ENCODE assay signal across 8 cellular contexts in the genomic region with DNA sequence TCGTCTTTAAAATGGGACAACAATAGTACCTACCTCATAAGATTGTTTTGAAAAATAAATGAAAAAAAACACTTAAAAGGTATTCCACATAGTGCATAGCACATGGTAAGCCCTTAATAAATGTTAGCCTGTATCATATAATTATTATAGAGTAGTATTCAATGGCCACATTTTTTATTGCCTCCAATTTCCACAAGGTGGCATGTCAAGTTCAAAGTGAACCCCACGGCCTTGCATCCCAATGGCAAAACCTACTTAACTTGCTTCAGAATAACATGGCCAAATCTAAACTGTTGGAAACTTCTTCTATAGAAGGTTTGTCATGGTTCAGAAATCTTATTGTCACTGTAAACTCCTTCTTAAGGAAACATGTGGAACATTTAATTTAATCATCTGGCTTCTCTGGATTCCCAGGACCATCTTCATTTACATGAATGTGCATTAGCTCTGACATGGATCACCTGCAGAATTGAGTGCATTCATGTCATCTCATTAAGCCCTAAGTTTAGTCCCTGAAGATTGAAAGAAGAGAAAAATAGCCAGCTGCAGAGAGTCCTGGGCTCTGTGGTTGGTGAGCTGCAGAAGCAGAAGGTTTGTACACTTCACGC.
DNase-seq lines count a peak whose midpoint lies in the region; ATAC-seq and TF ChIP-seq lines count a peak whose summit lies in the region.

No MANE protein-coding gene starts in this region.

- H3K9me3 ChIP-seq in Peyer's patch = no peaks in the 10 kb centered on the region
- H3K9me3 ChIP-seq in naive thymus-derived CD4-positive, alpha-beta T cell (ENCODE audit: control insufficient read depth in 2 of 3, low read length in 3 of 3) = no peaks in the 10 kb centered on the region

- H3K27me3 Mint-ChIP-seq in naive thymus-derived CD4-positive, alpha-beta T cell = no peaks in the 10 kb centered on the region

- peaks cover 0 to 9% (median 0%) of the 10 kb centered on the region in 5 donors for H3K36me3 Mint-ChIP-seq in naive thymus-derived CD4-positive, alpha-beta T cell

- no peak for TF ChIP-seq POLR2A in Peyer's patch (IDR thresholded peaks at IDR 0.05)

- H3K4me3 ChIP-seq in HFF-Myc (replicated peaks; ENCODE audit: low read depth, low read length) (no peak overlapping the region), Peyer's patch (no peak overlapping the region), epithelial cell of proximal tubule (ENCODE audit: low read depth, low read length) (no peak overlapping the region)
- H3K4me3 ChIP-seq in naive thymus-derived CD4-positive, alpha-beta T cell (ENCODE audit: low read length) = no peak overlapping the region

- POLR2A ChIA-PET in naive thymus-derived CD4-positive, alpha-beta T cell (lab: Charles Lee) = interaction anchor here (0.8 kb wide), 1 partner anchor 240 kb away, joined by 4 read pairs; no protein-coding TSS in a partner anchor

- intact Hi-C loops in naive thymus-derived CD4-positive, alpha-beta T cell (cut with micrococcal nuclease) = loop anchor here (1.0 to 5.0 kb wide), 4 partner anchors 45 to 252 kb away; partner anchors contain the start of gene BMP2K (in 1 of the 2)

- no peak overlapping the region for H3K4me3 Mint-ChIP-seq in naive thymus-derived CD4-positive, alpha-beta T cell

- no peaks in the 10 kb centered on the region for H3K4me1 ChIP-seq in Peyer's patch
- peaks cover 0 to 36% of the 10 kb centered on the region in 2 donors for H3K4me1 ChIP-seq in naive thymus-derived CD4-positive, alpha-beta T cell (ENCODE audit: control insufficient read depth in 2 of 2, insufficient read depth in 2 of 2, low read length in 2 of 2)

- CTCF ChIA-PET in naive thymus-derived CD4-positive, alpha-beta T cell (lab: Charles Lee) = interaction anchor here (0.9 to 1.1 kb wide), 2 partner anchors 12 to 21 kb away, joined by 3 to 4 read pairs; no protein-coding TSS in a partner anchor

- peak overlapping the region in 3 of 9 donors; percentile 47 to 62 (median 52) for H3K27ac Mint-ChIP-seq in naive thymus-derived CD4-positive, alpha-beta T cell

- H3K36me3 ChIP-seq in Peyer's patch = no peaks in the 10 kb centered on the region
- no peaks in the 10 kb centered on the region for H3K36me3 ChIP-seq in naive thymus-derived CD4-positive, alpha-beta T cell (ENCODE audit: control insufficient read depth in 2 of 3, insufficient read depth in 3 of 3, low read length in 3 of 3)

- H3K27me3 ChIP-seq in Peyer's patch = no peaks in the 10 kb centered on the region
- no peaks in the 10 kb centered on the region for H3K27me3 ChIP-seq in naive thymus-derived CD4-positive, alpha-beta T cell (ENCODE audit: control insufficient read depth in 2 of 2, insufficient read depth in 2 of 2, low read length in 2 of 2)

- H3K9me3 Mint-ChIP-seq in naive thymus-derived CD4-positive, alpha-beta T cell = no peaks in the 10 kb centered on the region

- peaks cover 12 to 75% (median 54%) of the 10 kb centered on the region in 7 donors for H3K4me1 Mint-ChIP-seq in naive thymus-derived CD4-positive, alpha-beta T cell

- DNase-seq in NCI-H146 (lab: John Stamatoyannopoulos, UW) (peak; percentile 29), NCI-H146 treated with DMSO at 0.1 percent for 48 hours (lab: John Stamatoyannopoulos, UW; ENCODE audit: unreplicated experiment) (no peak), HFF-Myc (ENCODE audit: extremely low read depth, low read depth) (peak; percentile 33), Peyer's patch (peak in 1 of 3 donors; percentile 68), epithelial cell of proximal tubule (ENCODE audit: low read depth) (no peak), NCI-H2107 treated with DMSO at 0.1 percent for 48 hours (lab: John Stamatoyannopoulos, UW; ENCODE audit: unreplicated experiment) (no peak)
- DNase-seq in naive thymus-derived CD4-positive, alpha-beta T cell = no peak

- TF ChIP-seq CTCF in HFF-Myc (IDR thresholded peaks at IDR 0.05; ENCODE audit: low read depth, low read length, missing control alignments) (peak; percentile 50), Peyer's patch (IDR thresholded peaks at IDR 0.05) (peak; percentile 42 to 85 (median 78)), epithelial cell of proximal tubule (conservative IDR thresholded peaks at IDR 0.05; ENCODE audit: low read depth, low read length) (peak; percentile 73)

- peak; percentile 47 for ATAC-seq in naive thymus-derived CD4-positive, alpha-beta T cell
- no peak for ATAC-seq in GM18861 (IDR thresholded peaks at IDR 0.05; ENCODE audit: unreplicated experiment)

- H3K27ac ChIP-seq in Peyer's patch = no peak overlapping the region
- no peak overlapping the region for H3K27ac ChIP-seq in naive thymus-derived CD4-positive, alpha-beta T cell (ENCODE audit: low read depth, low read length)

Comparison
In these comparisons a context has a peak if more than half of its experiments do, and no peak if none do; other contexts are left out.
1. DNase-seq: peak in NCI-H146 (single experiment) and HFF-Myc (single experiment); none in NCI-H146 treated with DMSO at 0.1 percent for 48 hours (single experiment), epithelial cell of proximal tubule (single experiment), naive thymus-derived CD4-positive, alpha-beta T cell (0 of 9) and NCI-H2107 treated with DMSO at 0.1 percent for 48 hours (single experiment).
2. Peak in every context shown above with its lines, with median percentiles within 50 percentile points of each other: CTCF ChIP-seq.